8 cellular contexts compared by ENCODE assay signal in genomic region chr1:68470388-68470970, GRCh38. TPM values are rescaled to one million over a fixed set of nuclear protein-coding genes. Genes with fewer than 3 reads are reported as not detected.
DNase-seq lines count a peak whose midpoint lies in the region; ATAC-seq, FAIRE-seq and TF ChIP-seq lines count a peak whose summit lies in the region.

No MANE protein-coding gene starts in this region.

- H2BK5ac ChIP-seq in H9 (ENCODE audit: insufficient read length, low read length), result no peak overlapping the region

- no peak overlapping the region for H3K23ac ChIP-seq in H9 (ENCODE audit: insufficient read length, low read depth, low read length)

- no peak overlapping the region for H4K5ac ChIP-seq in H9 (ENCODE audit: insufficient read length, low read depth, low read length)

- H3K36me3 ChIP-seq in keratinocyte (ENCODE audit: control insufficient read depth in 2 of 2, extremely low read depth in 1 of 2, insufficient read depth in 2 of 2, low read length in 2 of 2), result no peaks in the 10 kb centered on the region

- no peak overlapping the region for H3K4me3 ChIP-seq in AG04450 (ENCODE audit: low read depth, low read length)
- no peak overlapping the region for H3K4me3 ChIP-seq in keratinocyte (ENCODE audit: control insufficient read depth in 2 of 3, extremely low read depth in 1 of 3, insufficient read depth in 2 of 3, low read depth in 1 of 3, low read length in 3 of 3)

- CTCF ChIA-PET in AG04450 (lab: Charles Lee), result interaction anchor here (0.7 to 4.8 kb wide), 24 partner anchors 9 to 1672 kb away, joined by 3 to 48 read pairs (median 5); no protein-coding TSS in a partner anchor

- H3K18ac ChIP-seq in H9 (ENCODE audit: insufficient read length, low read depth, low read length), result no peak overlapping the region

- DNase-seq in AG04450 (ENCODE audit: low read depth, low spot score) (no peak), H9 (no peak), keratinocyte (ENCODE audit: low read depth, low spot score) (no peak)
- no peak for DNase-seq in stimulated activated CD8-positive, alpha-beta memory T cell treated with anti-CD3 and anti-CD28 coated beads, Interleukin-4, amount 100 ng/mL, for 48 hours

- H3T11ph ChIP-seq in H9 (ENCODE audit: low read length), result no peak overlapping the region

- no peak overlapping the region for H3K4me3 Mint-ChIP-seq in H9

- ATAC-seq in HG02840 (IDR thresholded peaks at IDR 0.05; ENCODE audit: low FRiP score, unreplicated experiment) (no peak), GM18498 (IDR thresholded peaks at IDR 0.05; ENCODE audit: unreplicated experiment) (no peak), GM18868 (IDR thresholded peaks at IDR 0.05; ENCODE audit: unreplicated experiment) (no peak)

- peaks cover 2% of the 10 kb centered on the region for H3K27me3 Mint-ChIP-seq in H9 (ENCODE audit: low read depth)

- no peak for FAIRE-seq in keratinocyte (lab: Jason Lieb, UNC)

- H3K27me3 ChIP-seq in AG04450 (ENCODE audit: control insufficient read depth, insufficient read depth, low read length) (no peaks in the 10 kb centered on the region), H9 (ENCODE audit: insufficient read depth, low read length) (no peaks in the 10 kb centered on the region), keratinocyte (ENCODE audit: control insufficient read depth, extremely low read depth, insufficient read depth, low read length) (no peaks in the 10 kb centered on the region)

- no peak overlapping the region for H2BK12ac ChIP-seq in H9 (ENCODE audit: insufficient read length, low read depth, low read length)

- no peak overlapping the region for H3K56ac ChIP-seq in H9 (ENCODE audit: insufficient read length, low read depth, low read length)

- dilution Hi-C loops in keratinocyte (cut with MboI; ENCODE audit: extremely low pct_ligation_motif_present, low sequenced_read_pairs), result no loop called here

- no peak overlapping the region for H3K14ac ChIP-seq in H9 (ENCODE audit: insufficient read depth, low read length)

- H3K4me1 ChIP-seq in H9 (ENCODE audit: insufficient read depth, low read length) (no peaks in the 10 kb centered on the region), keratinocyte (ENCODE audit: control insufficient read depth, extremely low read depth, insufficient read depth, low read length) (no peaks in the 10 kb centered on the region)

- H4K20me1 ChIP-seq in H9 (ENCODE audit: control insufficient read depth, insufficient read depth, insufficient read length), result no peaks in the 10 kb centered on the region
- no peaks in the 10 kb centered on the region for H4K20me1 ChIP-seq in keratinocyte (ENCODE audit: control insufficient read depth, extremely low read depth, insufficient read depth, low read length)

- H4K91ac ChIP-seq in H9 (ENCODE audit: insufficient read length, low read depth, low read length), result no peak overlapping the region

- no peak overlapping the region for H2BK15ac ChIP-seq in H9 (ENCODE audit: low read depth, low read length)

- H3K9me1 ChIP-seq in keratinocyte (ENCODE audit: control insufficient read depth, extremely low read depth, insufficient read depth, low read length), result no peaks in the 10 kb centered on the region

- no peak overlapping the region for H3K4me2 ChIP-seq in H9 (ENCODE audit: insufficient read depth, insufficient read length, low read length)
- no peak overlapping the region for H3K4me2 ChIP-seq in keratinocyte (ENCODE audit: control insufficient read depth, extremely low read depth, insufficient read depth, low read depth, low read length)

- no peak overlapping the region for H2AK5ac ChIP-seq in H9 (ENCODE audit: insufficient read length, low read length)

- no peaks in the 10 kb centered on the region for H3K9me3 ChIP-seq in AG04450 (ENCODE audit: control insufficient read depth, insufficient read depth, low read length)
- no peaks in the 10 kb centered on the region for H3K9me3 ChIP-seq in H9 (ENCODE audit: control insufficient read depth, low read depth, low read length)
- no peaks in the 10 kb centered on the region for H3K9me3 ChIP-seq in keratinocyte (ENCODE audit: control insufficient read depth, low read depth, low read length)

- no peaks in the 10 kb centered on the region for H3K79me1 ChIP-seq in H9 (ENCODE audit: insufficient read depth, low read depth, low read length, poor library complexity, severe bottlenecking)

- H3K27ac ChIP-seq in AG04450 (ENCODE audit: low read depth, low read length) (no peak overlapping the region), H9 (ENCODE audit: insufficient read length, low read depth, low read length) (no peak overlapping the region), VCaP (no peak overlapping the region), keratinocyte (ENCODE audit: control insufficient read depth, insufficient read depth, low read length) (no peak overlapping the region)

- H2AFZ ChIP-seq in H9 (ENCODE audit: low read length) (no peak overlapping the region), keratinocyte (ENCODE audit: control insufficient read depth, low read length) (no peak overlapping the region)

- H2BK120ac ChIP-seq in H9 (ENCODE audit: low read depth, low read length, poor library complexity, severe bottlenecking), result no peak overlapping the region

- peaks cover 0 to 4% (median 0%) of the 10 kb centered on the region in 3 experiments; a peak in 1 of 7 replicates for H3K36me3 Mint-ChIP-seq in H9 (ENCODE audit: insufficient read depth in 1 of 3, low read depth in 3 of 3)

- WGBS in H9 (ENCODE audit: extremely low coverage, insufficient read length, low lambda C conversion rate), result no CpG with 5 or more reads among the region's 2 CpGs

- POLR2A ChIA-PET in AG04450 (lab: Yijun Ruan, JAX), result no interaction called here

- H3K27ac Mint-ChIP-seq in H9, result peak overlapping the region in 1 of 3 experiments; percentile 50; a peak in 1 of 7 replicates

- TF ChIP-seq CTCF in AG04450 (IDR thresholded peaks at IDR 0.05; ENCODE audit: low read depth, low read length), result peak; percentile 82
- TF ChIP-seq CTCF in H9 (conservative IDR thresholded peaks at IDR 0.05), result peak; percentile 66
- TF ChIP-seq CTCF in VCaP (conservative IDR thresholded peaks at IDR 0.05), result peak; percentile 87
- peak; percentile 12 to 51 (median 49) for TF ChIP-seq CTCF in keratinocyte (optimal IDR thresholded peaks at IDR 0.05 in 1 of 3, IDR thresholded peaks at IDR 0.05 in 1 of 3, conservative IDR thresholded peaks at IDR 0.05 in 1 of 3; ENCODE audit: extremely low read depth in 1 of 3, insufficient read depth in 2 of 3, low read length in 3 of 3)

- H3K4ac ChIP-seq in H9 (ENCODE audit: low read depth, low read length), result no peak overlapping the region

- H3K9me3 Mint-ChIP-seq in H9, result no peaks in the 10 kb centered on the region

- peaks cover 8 to 13% of the 10 kb centered on the region in 2 experiments for H3K4me1 Mint-ChIP-seq in H9

- H3K79me2 ChIP-seq in H9 (ENCODE audit: insufficient read depth, low read length) (no peaks in the 10 kb centered on the region), keratinocyte (ENCODE audit: control insufficient read depth, insufficient read depth, low read length) (no peaks in the 10 kb centered on the region)

- H2BK20ac ChIP-seq in H9 (ENCODE audit: low read depth, low read length, poor library complexity, severe bottlenecking), result no peak overlapping the region

- no peak overlapping the region for H3K9ac ChIP-seq in H9 (ENCODE audit: extremely low read depth, insufficient read length, low read length)
- H3K9ac ChIP-seq in keratinocyte (ENCODE audit: control insufficient read depth, extremely low read depth, insufficient read depth, low read length), result no peak overlapping the region

- H4K8ac ChIP-seq in H9 (replicated peaks; ENCODE audit: insufficient read length, low read depth, low read length), result no peak overlapping the region

- H3K23me2 ChIP-seq in H9 (ENCODE audit: insufficient read length, low read depth, low read length, poor library complexity, severe bottlenecking), result no peaks in the 10 kb centered on the region

RNA-seq across cellular contexts. Expression of gene RPE65, which starts 20.7 kb away (rescaled TPM):
- not detected in 2 replicates for polyA plus RNA-seq in AG04450 (2011; rRNA removed)
- not detected in 2 replicates for polyA minus RNA-seq in AG04450 (2011; rRNA and poly(A)+ RNA removed)
- not detected in 2 replicates for total RNA-seq in H9 (2021)
- not detected in 3 replicates for polyA plus RNA-seq in keratinocyte
- polyA plus RNA-seq in keratinocyte (2011; ENCODE audit: low read depth), result not detected
- not detected in 2 replicates for polyA plus RNA-seq in keratinocyte (2011; cell fraction: cytosol; rRNA removed)
- not detected in 2 replicates for polyA plus RNA-seq in keratinocyte (2011; cell fraction: nucleus; rRNA removed)
- not detected in 2 replicates for polyA plus RNA-seq in keratinocyte (2012; ENCODE audit: low replicate concordance)
- polyA minus RNA-seq in keratinocyte, result not detected in 3 replicates
- polyA minus RNA-seq in keratinocyte (2011; cell fraction: cytosol; rRNA and poly(A)+ RNA removed), result not detected
- polyA minus RNA-seq in keratinocyte (2011; cell fraction: nucleus; rRNA and poly(A)+ RNA removed), result not detected in 2 replicates

RNA-seq across cellular contexts. Expression of gene DEPDC1, which starts 26.4 kb away (rescaled TPM):
- polyA plus RNA-seq in AG04450 (2011; rRNA removed), result 4.9 and 9.8 TPM in 2 replicates
- 1.9 and 7.0 TPM in 2 replicates for polyA minus RNA-seq in AG04450 (2011; rRNA and poly(A)+ RNA removed)
- 23.1 and 26.1 TPM in 2 replicates for total RNA-seq in H9 (2021)
- 1.2 to 11.2 TPM (median 5.7 TPM) in 3 replicates for polyA plus RNA-seq in keratinocyte
- polyA plus RNA-seq in keratinocyte (2011; ENCODE audit: low read depth), result not detected
- 1.8 and 2.8 TPM in 2 replicates for polyA plus RNA-seq in keratinocyte (2011; cell fraction: cytosol; rRNA removed)
- polyA plus RNA-seq in keratinocyte (2011; cell fraction: nucleus; rRNA removed), result 0.87 and 1.6 TPM in 2 replicates
- 0.11 and 5.6 TPM in 2 replicates for polyA plus RNA-seq in keratinocyte (2012; ENCODE audit: low replicate concordance)
- 0.23 to 8.2 TPM (median 0.63 TPM) in 3 replicates for polyA minus RNA-seq in keratinocyte
- 2.1 TPM for polyA minus RNA-seq in keratinocyte (2011; cell fraction: cytosol; rRNA and poly(A)+ RNA removed)
- 0.84 and 1.2 TPM in 2 replicates for polyA minus RNA-seq in keratinocyte (2011; cell fraction: nucleus; rRNA and poly(A)+ RNA removed)
